1 cellular context compared by ENCODE assay signal in the genomic region with DNA sequence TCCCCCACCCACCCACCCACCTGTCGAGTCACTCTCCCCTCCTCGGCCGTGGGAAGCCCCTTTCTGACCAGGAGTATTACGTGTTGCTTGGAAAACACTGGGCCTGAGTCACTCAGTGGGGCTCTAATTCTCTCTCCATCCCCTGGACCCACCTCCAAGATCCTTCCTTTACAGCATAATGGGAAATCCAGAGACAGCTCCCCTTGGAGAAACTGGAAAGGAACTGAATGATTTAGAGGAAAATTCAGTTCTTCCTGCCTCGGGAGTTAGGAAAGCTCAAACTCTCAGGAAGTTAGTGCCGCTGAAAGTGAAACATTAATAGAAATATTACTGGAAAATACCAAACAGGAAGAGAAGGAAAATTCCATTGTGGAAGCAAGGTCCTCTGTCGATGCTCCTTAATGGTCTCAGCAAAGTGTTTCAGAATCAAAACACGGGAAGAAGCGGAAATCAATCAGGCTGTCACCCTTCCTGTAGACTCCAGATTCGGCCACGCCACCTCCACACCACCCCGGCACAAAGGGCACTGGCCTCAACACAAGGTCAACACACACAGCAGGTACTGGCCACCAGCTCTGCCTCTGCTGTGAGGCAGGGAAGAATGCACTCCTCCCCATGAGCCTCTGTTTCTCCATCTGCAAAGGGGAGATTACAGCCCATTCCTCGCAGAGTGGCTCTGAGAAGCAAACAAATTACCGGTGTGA.
A peak's percentile ranks its signal among the peaks of the same experiment; 100 is the strongest.
TF ChIP-seq lines count a peak whose summit lies in the region.

No MANE protein-coding gene starts in this region.

TF ChIP-seq in HepG2, 621 proteins besides CTCF, POLR2A, EP300 and RAD21 (continued from another document and continues in another):
- TF ChIP-seq, protein P1, sequence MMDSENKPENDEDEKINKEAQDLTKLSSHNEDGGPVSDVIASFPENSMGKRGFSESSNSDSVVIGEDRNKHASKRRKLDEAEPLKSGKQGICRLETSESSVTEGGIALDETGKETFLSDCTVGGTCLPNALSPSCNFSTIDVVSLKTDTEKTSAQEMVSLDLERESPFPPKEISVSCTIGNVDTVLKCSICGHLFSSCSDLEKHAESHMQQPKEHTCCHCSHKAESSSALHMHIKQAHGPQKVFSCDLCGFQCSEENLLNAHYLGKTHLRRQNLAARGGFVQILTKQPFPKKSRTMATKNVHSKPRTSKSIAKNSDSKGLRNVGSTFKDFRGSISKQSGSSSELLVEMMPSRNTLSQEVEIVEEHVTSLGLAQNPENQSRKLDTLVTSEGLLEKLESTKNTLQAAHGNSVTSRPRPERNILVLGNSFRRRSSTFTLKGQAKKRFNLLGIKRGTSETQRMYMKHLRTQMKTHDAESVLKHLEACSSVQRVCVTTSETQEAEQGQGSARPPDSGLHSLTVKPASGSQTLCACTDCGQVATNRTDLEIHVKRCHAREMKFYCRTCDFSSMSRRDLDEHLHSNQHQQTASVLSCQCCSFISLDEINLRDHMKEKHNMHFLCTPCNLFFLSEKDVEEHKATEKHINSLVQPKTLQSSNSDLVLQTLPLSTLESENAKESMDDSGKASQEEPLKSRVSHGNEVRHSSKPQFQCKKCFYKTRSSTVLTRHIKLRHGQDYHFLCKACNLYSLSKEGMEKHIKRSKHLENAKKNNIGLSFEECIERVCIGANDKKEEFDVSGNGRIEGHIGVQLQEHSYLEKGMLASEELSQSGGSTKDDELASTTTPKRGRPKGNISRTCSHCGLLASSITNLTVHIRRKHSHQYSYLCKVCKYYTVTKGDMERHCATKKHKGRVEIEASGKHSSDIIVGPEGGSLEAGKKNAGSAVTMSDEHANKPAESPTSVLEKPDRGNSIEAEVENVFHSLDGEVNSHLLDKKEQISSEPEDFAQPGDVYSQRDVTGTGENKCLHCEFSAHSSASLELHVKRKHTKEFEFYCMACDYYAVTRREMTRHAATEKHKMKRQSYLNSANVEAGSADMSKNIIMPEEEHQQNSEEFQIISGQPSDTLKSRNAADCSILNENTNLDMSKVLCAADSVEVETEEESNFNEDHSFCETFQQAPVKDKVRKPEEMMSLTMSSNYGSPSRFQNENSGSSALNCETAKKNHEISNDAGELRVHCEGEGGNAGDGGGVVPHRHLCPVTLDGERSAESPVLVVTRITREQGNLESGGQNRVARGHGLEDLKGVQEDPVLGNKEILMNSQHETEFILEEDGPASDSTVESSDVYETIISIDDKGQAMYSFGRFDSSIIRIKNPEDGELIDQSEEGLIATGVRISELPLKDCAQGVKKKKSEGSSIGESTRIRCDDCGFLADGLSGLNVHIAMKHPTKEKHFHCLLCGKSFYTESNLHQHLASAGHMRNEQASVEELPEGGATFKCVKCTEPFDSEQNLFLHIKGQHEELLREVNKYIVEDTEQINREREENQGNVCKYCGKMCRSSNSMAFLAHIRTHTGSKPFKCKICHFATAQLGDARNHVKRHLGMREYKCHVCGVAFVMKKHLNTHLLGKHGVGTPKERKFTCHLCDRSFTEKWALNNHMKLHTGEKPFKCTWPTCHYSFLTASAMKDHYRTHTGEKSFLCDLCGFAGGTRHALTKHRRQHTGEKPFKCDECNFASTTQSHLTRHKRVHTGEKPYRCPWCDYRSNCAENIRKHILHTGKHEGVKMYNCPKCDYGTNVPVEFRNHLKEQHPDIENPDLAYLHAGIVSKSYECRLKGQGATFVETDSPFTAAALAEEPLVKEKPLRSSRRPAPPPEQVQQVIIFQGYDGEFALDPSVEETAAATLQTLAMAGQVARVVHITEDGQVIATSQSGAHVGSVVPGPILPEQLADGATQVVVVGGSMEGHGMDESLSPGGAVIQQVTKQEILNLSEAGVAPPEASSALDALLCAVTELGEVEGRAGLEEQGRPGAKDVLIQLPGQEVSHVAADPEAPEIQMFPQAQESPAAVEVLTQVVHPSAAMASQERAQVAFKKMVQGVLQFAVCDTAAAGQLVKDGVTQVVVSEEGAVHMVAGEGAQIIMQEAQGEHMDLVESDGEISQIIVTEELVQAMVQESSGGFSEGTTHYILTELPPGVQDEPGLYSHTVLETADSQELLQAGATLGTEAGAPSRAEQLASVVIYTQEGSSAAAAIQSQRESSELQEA (CRISPR knock-in tag; IDR thresholded peaks at IDR 0.05; ENCODE audit: not compliant biosample characterization): no peak
- TF ChIP-seq, protein P2, sequence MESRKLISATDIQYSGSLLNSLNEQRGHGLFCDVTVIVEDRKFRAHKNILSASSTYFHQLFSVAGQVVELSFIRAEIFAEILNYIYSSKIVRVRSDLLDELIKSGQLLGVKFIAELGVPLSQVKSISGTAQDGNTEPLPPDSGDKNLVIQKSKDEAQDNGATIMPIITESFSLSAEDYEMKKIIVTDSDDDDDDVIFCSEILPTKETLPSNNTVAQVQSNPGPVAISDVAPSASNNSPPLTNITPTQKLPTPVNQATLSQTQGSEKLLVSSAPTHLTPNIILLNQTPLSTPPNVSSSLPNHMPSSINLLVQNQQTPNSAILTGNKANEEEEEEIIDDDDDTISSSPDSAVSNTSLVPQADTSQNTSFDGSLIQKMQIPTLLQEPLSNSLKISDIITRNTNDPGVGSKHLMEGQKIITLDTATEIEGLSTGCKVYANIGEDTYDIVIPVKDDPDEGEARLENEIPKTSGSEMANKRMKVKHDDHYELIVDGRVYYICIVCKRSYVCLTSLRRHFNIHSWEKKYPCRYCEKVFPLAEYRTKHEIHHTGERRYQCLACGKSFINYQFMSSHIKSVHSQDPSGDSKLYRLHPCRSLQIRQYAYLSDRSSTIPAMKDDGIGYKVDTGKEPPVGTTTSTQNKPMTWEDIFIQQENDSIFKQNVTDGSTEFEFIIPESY (CRISPR knock-in tag; IDR thresholded peaks at IDR 0.05): peak; percentile 34; the same call in 1 of the 2 replicates
- TF ChIP-seq GATAD1 (CRISPR knock-in tag; IDR thresholded peaks at IDR 0.05): 0 out of 2 replicates have a peak, but pooled peaks have one; percentile 62
- TF ChIP-seq, protein P3, sequence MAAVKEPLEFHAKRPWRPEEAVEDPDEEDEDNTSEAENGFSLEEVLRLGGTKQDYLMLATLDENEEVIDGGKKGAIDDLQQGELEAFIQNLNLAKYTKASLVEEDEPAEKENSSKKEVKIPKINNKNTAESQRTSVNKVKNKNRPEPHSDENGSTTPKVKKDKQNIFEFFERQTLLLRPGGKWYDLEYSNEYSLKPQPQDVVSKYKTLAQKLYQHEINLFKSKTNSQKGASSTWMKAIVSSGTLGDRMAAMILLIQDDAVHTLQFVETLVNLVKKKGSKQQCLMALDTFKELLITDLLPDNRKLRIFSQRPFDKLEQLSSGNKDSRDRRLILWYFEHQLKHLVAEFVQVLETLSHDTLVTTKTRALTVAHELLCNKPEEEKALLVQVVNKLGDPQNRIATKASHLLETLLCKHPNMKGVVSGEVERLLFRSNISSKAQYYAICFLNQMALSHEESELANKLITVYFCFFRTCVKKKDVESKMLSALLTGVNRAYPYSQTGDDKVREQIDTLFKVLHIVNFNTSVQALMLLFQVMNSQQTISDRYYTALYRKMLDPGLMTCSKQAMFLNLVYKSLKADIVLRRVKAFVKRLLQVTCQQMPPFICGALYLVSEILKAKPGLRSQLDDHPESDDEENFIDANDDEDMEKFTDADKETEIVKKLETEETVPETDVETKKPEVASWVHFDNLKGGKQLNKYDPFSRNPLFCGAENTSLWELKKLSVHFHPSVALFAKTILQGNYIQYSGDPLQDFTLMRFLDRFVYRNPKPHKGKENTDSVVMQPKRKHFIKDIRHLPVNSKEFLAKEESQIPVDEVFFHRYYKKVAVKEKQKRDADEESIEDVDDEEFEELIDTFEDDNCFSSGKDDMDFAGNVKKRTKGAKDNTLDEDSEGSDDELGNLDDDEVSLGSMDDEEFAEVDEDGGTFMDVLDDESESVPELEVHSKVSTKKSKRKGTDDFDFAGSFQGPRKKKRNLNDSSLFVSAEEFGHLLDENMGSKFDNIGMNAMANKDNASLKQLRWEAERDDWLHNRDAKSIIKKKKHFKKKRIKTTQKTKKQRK (IDR thresholded peaks at IDR 0.05; ENCODE audit: low read length): no peak
- TF ChIP-seq ZNF652 (CRISPR knock-in tag; IDR thresholded peaks at IDR 0.05; ENCODE audit: borderline replicate concordance, low read depth): peak; percentile 27; the same call in 1 of the 2 replicates
- TF ChIP-seq, protein P4, sequence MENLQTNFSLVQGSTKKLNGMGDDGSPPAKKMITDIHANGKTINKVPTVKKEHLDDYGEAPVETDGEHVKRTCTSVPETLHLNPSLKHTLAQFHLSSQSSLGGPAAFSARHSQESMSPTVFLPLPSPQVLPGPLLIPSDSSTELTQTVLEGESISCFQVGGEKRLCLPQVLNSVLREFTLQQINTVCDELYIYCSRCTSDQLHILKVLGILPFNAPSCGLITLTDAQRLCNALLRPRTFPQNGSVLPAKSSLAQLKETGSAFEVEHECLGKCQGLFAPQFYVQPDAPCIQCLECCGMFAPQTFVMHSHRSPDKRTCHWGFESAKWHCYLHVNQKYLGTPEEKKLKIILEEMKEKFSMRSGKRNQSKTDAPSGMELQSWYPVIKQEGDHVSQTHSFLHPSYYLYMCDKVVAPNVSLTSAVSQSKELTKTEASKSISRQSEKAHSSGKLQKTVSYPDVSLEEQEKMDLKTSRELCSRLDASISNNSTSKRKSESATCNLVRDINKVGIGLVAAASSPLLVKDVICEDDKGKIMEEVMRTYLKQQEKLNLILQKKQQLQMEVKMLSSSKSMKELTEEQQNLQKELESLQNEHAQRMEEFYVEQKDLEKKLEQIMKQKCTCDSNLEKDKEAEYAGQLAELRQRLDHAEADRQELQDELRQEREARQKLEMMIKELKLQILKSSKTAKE (CRISPR knock-in tag; IDR thresholded peaks at IDR 0.05; ENCODE audit: borderline replicate concordance): peak; percentile 88
- TF ChIP-seq ZNF777 (CRISPR knock-in tag; IDR thresholded peaks at IDR 0.05): 0 out of 2 replicates have a peak, but pooled peaks have one; percentile 34
- TF ChIP-seq SATB2 (CRISPR knock-in tag; IDR thresholded peaks at IDR 0.05): no peak
- peak; percentile 95 for TF ChIP-seq SAP130 (CRISPR knock-in tag; IDR thresholded peaks at IDR 0.05; ENCODE audit: low read depth)
- TF ChIP-seq NR2F6 (IDR thresholded peaks at IDR 0.05): peak; percentile 92
- peak; percentile 96 for TF ChIP-seq NR2F6 (CRISPR knock-in tag; IDR thresholded peaks at IDR 0.05)
- no peak for TF ChIP-seq ZFY (CRISPR knock-in tag; IDR thresholded peaks at IDR 0.05)
- TF ChIP-seq CEBPB (IDR thresholded peaks at IDR 0.05; ENCODE audit: borderline replicate concordance, low read depth, low read length): no peak
- TF ChIP-seq, protein P5, sequence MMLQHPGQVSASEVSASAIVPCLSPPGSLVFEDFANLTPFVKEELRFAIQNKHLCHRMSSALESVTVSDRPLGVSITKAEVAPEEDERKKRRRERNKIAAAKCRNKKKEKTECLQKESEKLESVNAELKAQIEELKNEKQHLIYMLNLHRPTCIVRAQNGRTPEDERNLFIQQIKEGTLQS (CRISPR knock-in tag; IDR thresholded peaks at IDR 0.05): no peak
- no peak for TF ChIP-seq ZNF563 (CRISPR knock-in tag; IDR thresholded peaks at IDR 0.05)
- TF ChIP-seq ZFP41 (CRISPR knock-in tag; IDR thresholded peaks at IDR 0.05; ENCODE audit: borderline replicate concordance): no peak
- TF ChIP-seq ZNF138 (CRISPR knock-in tag; IDR thresholded peaks at IDR 0.05; ENCODE audit: low read depth): no peak
- TF ChIP-seq, protein P6, sequence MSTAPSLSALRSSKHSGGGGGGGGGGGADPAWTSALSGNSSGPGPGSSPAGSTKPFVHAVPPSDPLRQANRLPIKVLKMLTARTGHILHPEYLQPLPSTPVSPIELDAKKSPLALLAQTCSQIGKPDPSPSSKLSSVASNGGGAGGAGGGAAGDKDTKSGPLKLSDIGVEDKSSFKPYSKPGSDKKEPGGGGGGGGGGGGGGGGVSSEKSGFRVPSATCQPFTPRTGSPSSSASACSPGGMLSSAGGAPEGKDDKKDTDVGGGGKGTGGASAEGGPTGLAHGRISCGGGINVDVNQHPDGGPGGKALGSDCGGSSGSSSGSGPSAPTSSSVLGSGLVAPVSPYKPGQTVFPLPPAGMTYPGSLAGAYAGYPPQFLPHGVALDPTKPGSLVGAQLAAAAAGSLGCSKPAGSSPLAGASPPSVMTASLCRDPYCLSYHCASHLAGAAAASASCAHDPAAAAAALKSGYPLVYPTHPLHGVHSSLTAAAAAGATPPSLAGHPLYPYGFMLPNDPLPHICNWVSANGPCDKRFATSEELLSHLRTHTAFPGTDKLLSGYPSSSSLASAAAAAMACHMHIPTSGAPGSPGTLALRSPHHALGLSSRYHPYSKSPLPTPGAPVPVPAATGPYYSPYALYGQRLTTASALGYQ (CRISPR knock-in tag; IDR thresholded peaks at IDR 0.05): peak; percentile 79; the same call in 1 of the 2 replicates
- no peak for TF ChIP-seq MAF1 (CRISPR knock-in tag; IDR thresholded peaks at IDR 0.05; ENCODE audit: borderline replicate concordance)
- TF ChIP-seq, protein P7, sequence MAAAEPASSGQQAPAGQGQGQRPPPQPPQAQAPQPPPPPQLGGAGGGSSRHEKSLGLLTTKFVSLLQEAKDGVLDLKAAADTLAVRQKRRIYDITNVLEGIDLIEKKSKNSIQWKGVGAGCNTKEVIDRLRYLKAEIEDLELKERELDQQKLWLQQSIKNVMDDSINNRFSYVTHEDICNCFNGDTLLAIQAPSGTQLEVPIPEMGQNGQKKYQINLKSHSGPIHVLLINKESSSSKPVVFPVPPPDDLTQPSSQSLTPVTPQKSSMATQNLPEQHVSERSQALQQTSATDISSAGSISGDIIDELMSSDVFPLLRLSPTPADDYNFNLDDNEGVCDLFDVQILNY (CRISPR knock-in tag; conservative IDR thresholded peaks at IDR 0.05): no peak
- TF ChIP-seq ARID2 (CRISPR knock-in tag; IDR thresholded peaks at IDR 0.05; ENCODE audit: borderline replicate concordance): no peak
- TF ChIP-seq RBFOX2 (IDR thresholded peaks at IDR 0.05; ENCODE audit: low read depth, low read length): no peak; the same call in 1 of the 2 replicates
